13 cellular contexts compared by ENCODE assay signal in genomic region chr12:125140918-125141573, GRCh38. TPM values are rescaled to one million over a fixed set of nuclear protein-coding genes. Genes with fewer than 3 reads are reported as not detected.
DNase-seq lines count a peak whose midpoint lies in the region; ATAC-seq and TF ChIP-seq lines count a peak whose summit lies in the region.
"Had no signal": no experiment of that assay in that cellular context is flagged by ENCODE, and none has a peak within 500 bp of the region (broad histone marks: within the 10 kb centered on the region; RNA-seq: fewer than 3 reads in every experiment).

No MANE protein-coding gene starts in this region.

- H3K27me3 ChIP-seq in subcutaneous abdominal adipose tissue (ENCODE audit: control insufficient read depth in 5 of 5, insufficient read depth in 4 of 5, low read length in 5 of 5), result no peaks in the 10 kb centered on the region

- no peak overlapping the region for H3K4me3 ChIP-seq in HFF-Myc (replicated peaks; ENCODE audit: low read depth, low read length)
- no peak overlapping the region for H3K4me3 ChIP-seq in subcutaneous abdominal adipose tissue (ENCODE audit: low read depth in 1 of 5, low read length in 5 of 5)
- H3K4me3 ChIP-seq: coronary artery, SK-N-MC had no signal

- H3K4me1 ChIP-seq in subcutaneous abdominal adipose tissue (ENCODE audit: control insufficient read depth in 5 of 5, insufficient read depth in 5 of 5, low read length in 5 of 5), result peaks cover 2 to 14% (median 9%) of the 10 kb centered on the region in 5 donors

- TF ChIP-seq CTCF in HFF-Myc (IDR thresholded peaks at IDR 0.05; ENCODE audit: low read depth, low read length, missing control alignments), result no peak

- H3K9me3 ChIP-seq in subcutaneous abdominal adipose tissue (ENCODE audit: control insufficient read depth in 5 of 5, low read length in 5 of 5) (no peaks in the 10 kb centered on the region), T-helper 17 cell (ENCODE audit: control insufficient read depth, low read length, poor library complexity, severe bottlenecking) (no peaks in the 10 kb centered on the region)

- H3K4me1 Mint-ChIP-seq in stimulated activated naive B cell treated with anti-CD40 and anti-IgM and Interleukin-4, amounts not matched to agents 10 μg/mL and 1 μg/mL and 100 μg/mL, for 72 hours, result no peaks in the 10 kb centered on the region
- peaks cover 4% of the 10 kb centered on the region for H3K4me1 Mint-ChIP-seq in T-helper 17 cell

- no peak overlapping the region for H3K4me3 Mint-ChIP-seq in stimulated activated naive B cell treated with anti-CD40 and anti-IgM and Interleukin-4, amounts not matched to agents 10 μg/mL and 1 μg/mL and 100 μg/mL, for 72 hours
- no peak overlapping the region for H3K4me3 Mint-ChIP-seq in T-helper 17 cell

- H3K27ac ChIP-seq in subcutaneous abdominal adipose tissue (ENCODE audit: low read depth, low read length), result peak overlapping the region; percentile 16
- H3K27ac ChIP-seq: coronary artery, SK-N-MC had no signal

- H3K9ac ChIP-seq in subcutaneous abdominal adipose tissue (ENCODE audit: low read length in 5 of 5), result no peak overlapping the region

- no peak overlapping the region for H3K27ac Mint-ChIP-seq in stimulated activated naive B cell treated with anti-CD40 and anti-IgM and Interleukin-4, amounts not matched to agents 10 μg/mL and 1 μg/mL and 100 μg/mL, for 72 hours
- no peak overlapping the region for H3K27ac Mint-ChIP-seq in T-helper 17 cell

- peaks cover 18 to 27% of the 10 kb centered on the region in 2 donors for H3K36me3 Mint-ChIP-seq in stimulated activated naive B cell treated with anti-CD40 and anti-IgM and Interleukin-4, amounts not matched to agents 10 μg/mL and 1 μg/mL and 100 μg/mL, for 72 hours
- peaks cover 2% of the 10 kb centered on the region for H3K36me3 Mint-ChIP-seq in T-helper 17 cell (ENCODE audit: low read depth)

- H3K9me3 Mint-ChIP-seq in stimulated activated naive B cell treated with anti-CD40 and anti-IgM and Interleukin-4, amounts not matched to agents 10 μg/mL and 1 μg/mL and 100 μg/mL, for 72 hours, result no peaks in the 10 kb centered on the region

- no peak for ATAC-seq in stimulated activated naive B cell treated with anti-CD40 and anti-IgM and Interleukin-4, amounts not matched to agents 10 μg/mL and 1 μg/mL and 100 μg/mL, for 72 hours (replicated peaks)
- no peak for ATAC-seq in T-helper 17 cell

- peaks cover 0 to 30% (median 7%) of the 10 kb centered on the region in 5 donors for H3K36me3 ChIP-seq in subcutaneous abdominal adipose tissue (ENCODE audit: control insufficient read depth in 5 of 5, insufficient read depth in 5 of 5, low read length in 5 of 5)

- DNase-seq in HFF-Myc (ENCODE audit: extremely low read depth, low read depth) (peak; percentile 30), SW 1271 (lab: John Stamatoyannopoulos, UW) (peak; percentile 40 to 51), fibroblast of peridontal ligament (ENCODE audit: extremely low read depth) (peak; percentile 11), D341Med (ENCODE audit: low spot score) (no peak), T-helper 17 cell (no peak)
- DNase-seq in stimulated activated naive B cell treated with anti-CD40 and anti-IgM and Interleukin-4, amounts not matched to agents 10 μg/mL and 1 μg/mL and 100 μg/mL, for 72 hours, result no peak
- DNase-seq: activated CD4-positive, alpha-beta T cell treated with anti-CD3 and anti-CD28 coated beads for 48 hours; activated gamma-delta T cell; DMS53; NCI-H1105 had no signal

- H3K27me3 Mint-ChIP-seq in stimulated activated naive B cell treated with anti-CD40 and anti-IgM and Interleukin-4, amounts not matched to agents 10 μg/mL and 1 μg/mL and 100 μg/mL, for 72 hours, result no peaks in the 10 kb centered on the region
- H3K27me3 Mint-ChIP-seq in T-helper 17 cell, result no peaks in the 10 kb centered on the region

RNA-seq across cellular contexts. Expression of gene TMEM132B, which starts 45.1 kb away (rescaled TPM):
- not detected for total RNA-seq in T-helper 17 cell

Comparison
In these comparisons a context has a peak if more than half of its experiments do, and no peak if none do; other contexts are left out.
1. DNase-seq: peak in HFF-Myc (single experiment), SW 1271 (2 of 2) and fibroblast of peridontal ligament (single experiment); none in stimulated activated naive B cell treated with anti-CD40 and anti-IgM and Interleukin-4, amounts not matched to agents 10 μg/mL and 1 μg/mL and 100 μg/mL, for 72 hours (single experiment), D341Med (single experiment) and T-helper 17 cell (0 of 3).